Comparison of ENCODE assay signal across 10 cellular contexts in the genomic region with DNA sequence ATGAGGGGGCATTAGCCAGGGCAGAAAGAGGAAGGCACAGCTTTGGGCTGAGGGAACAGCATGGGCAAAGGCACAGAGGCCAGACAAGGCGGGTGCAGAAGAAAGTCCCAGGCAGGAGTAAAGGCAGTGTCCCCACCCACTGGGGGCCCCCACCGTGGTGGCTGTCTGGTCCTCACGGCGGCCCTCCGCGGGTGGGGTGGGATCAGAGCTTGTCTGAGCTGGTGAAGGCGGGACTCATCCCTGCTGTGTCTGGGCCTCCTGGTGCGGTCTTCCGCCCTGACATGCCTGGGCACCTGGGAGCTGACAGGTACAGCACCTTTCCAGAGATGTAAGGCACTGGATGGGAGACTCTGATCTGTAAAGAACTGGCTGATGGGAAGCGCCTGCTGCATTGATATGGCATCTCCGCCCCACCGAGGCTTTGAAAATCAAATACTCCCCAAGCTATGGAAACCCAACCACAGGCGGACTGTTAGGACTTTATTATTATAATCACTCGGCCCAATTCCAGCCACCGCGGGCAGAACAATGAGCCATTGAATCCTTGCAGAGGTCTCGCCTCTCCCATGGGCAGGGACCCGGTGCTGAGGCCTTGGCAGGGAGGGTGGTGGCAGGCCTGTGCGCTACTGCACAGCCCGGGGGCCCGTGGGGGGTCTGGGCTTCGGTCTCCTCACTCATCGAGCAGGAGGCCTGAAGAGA. TPM values are rescaled to one million over a fixed set of nuclear protein-coding genes. Genes with fewer than 3 reads are reported as not detected.
A peak's percentile ranks its signal among the peaks of the same experiment; 100 is the strongest.
DNase-seq lines count a peak whose midpoint lies in the region; ATAC-seq and TF ChIP-seq lines count a peak whose summit lies in the region.
"Had no signal": no experiment of that assay in that cellular context is flagged by ENCODE, and none has a peak within 500 bp of the region (broad histone marks: within the 10 kb centered on the region; RNA-seq: fewer than 3 reads in every experiment).

No MANE protein-coding gene starts in this region.

- intact Hi-C loops in right cardiac atrium (cut with DNase I), result no loop called here
- intact Hi-C loops in sigmoid colon (cut with DNase I), result no loop called here

- H3K27ac ChIP-seq in right cardiac atrium (ENCODE audit: low read length), result no peak overlapping the region
- H3K27ac ChIP-seq in sigmoid colon, result no peak overlapping the region
- no peak overlapping the region for H3K27ac ChIP-seq in neural progenitor cell

- H3K27me3 Mint-ChIP-seq in T-helper 17 cell (no peaks in the 10 kb centered on the region), neural progenitor cell (ENCODE audit: insufficient read depth, low read depth) (no peaks in the 10 kb centered on the region)
- H3K27me3 Mint-ChIP-seq: activated naive CD4-positive, alpha-beta T cell treated with anti-CD3 and anti-CD28 coated beads, Interleukin-2, amount 50 U/mL, for 24 hours; naive B cell had no signal

- H2AFZ ChIP-seq in neural progenitor cell (replicated peaks), result no peak overlapping the region

- no peak for TF ChIP-seq CTCF in sigmoid colon (IDR thresholded peaks at IDR 0.05)
- no peak for TF ChIP-seq CTCF in neural progenitor cell (IDR thresholded peaks at IDR 0.05)

- H3K4me1 Mint-ChIP-seq in T-helper 17 cell, result peaks cover 10% of the 10 kb centered on the region
- peaks cover 2% of the 10 kb centered on the region for H3K4me1 Mint-ChIP-seq in neural progenitor cell

- H4K20me1 ChIP-seq in neural progenitor cell (ENCODE audit: low read depth), result peaks cover 5% of the 10 kb centered on the region

- no peaks in the 10 kb centered on the region for H3K9me3 ChIP-seq in T-helper 17 cell (ENCODE audit: control insufficient read depth, low read length, poor library complexity, severe bottlenecking)
- H3K9me3 ChIP-seq in right cardiac atrium (ENCODE audit: control insufficient read depth, low read length), result no peaks in the 10 kb centered on the region
- H3K9me3 ChIP-seq in sigmoid colon, result no peaks in the 10 kb centered on the region
- H3K9me3 ChIP-seq in neural progenitor cell (ENCODE audit: low read depth), result no peaks in the 10 kb centered on the region

- ATAC-seq in T-helper 17 cell (no peak), right cardiac atrium (peak in 1 of 2 donors; percentile 8)

- TF ChIP-seq POLR2A in sigmoid colon (IDR thresholded peaks at IDR 0.05), result no peak

- H3K36me3 Mint-ChIP-seq in T-helper 17 cell (ENCODE audit: low read depth) (no peaks in the 10 kb centered on the region), neural progenitor cell (no peaks in the 10 kb centered on the region)
- H3K36me3 Mint-ChIP-seq: activated naive CD4-positive, alpha-beta T cell treated with anti-CD3 and anti-CD28 coated beads, Interleukin-2, amount 50 U/mL, for 24 hours; naive B cell had no signal

- no peaks in the 10 kb centered on the region for H3K4me1 ChIP-seq in right cardiac atrium (ENCODE audit: control insufficient read depth, insufficient read depth, low read length)
- H3K4me1 ChIP-seq in sigmoid colon, result peaks cover 0 to 10% (median 5%) of the 10 kb centered on the region in 4 donors
- no peaks in the 10 kb centered on the region for H3K4me1 ChIP-seq in neural progenitor cell

- DNase-seq in NCI-H345 (lab: John Stamatoyannopoulos, UW), result peak; percentile 4
- peak; percentile 1 to 8 (median 6) for DNase-seq in T-helper 17 cell
- peak; percentile 7 to 67 (median 43) for DNase-seq in right cardiac atrium
- DNase-seq in sigmoid colon, result peak; percentile 58
- DNase-seq in NOMO-1 treated with DMSO at 0.1 percent for 48 hours (lab: John Stamatoyannopoulos, UW; ENCODE audit: unreplicated experiment), result no peak
- DNase-seq in neural progenitor cell (ENCODE audit: low spot score), result no peak
- DNase-seq in middle frontal gyrus (ENCODE audit: extremely low spot score, low spot score), result no peak
- DNase-seq: naive B cell, NCI-H1105 treated with DMSO at 0.1 percent for 48 hours had no signal

- no peaks in the 10 kb centered on the region for H3K27me3 ChIP-seq in right cardiac atrium (ENCODE audit: control insufficient read depth, insufficient read depth)
- no peaks in the 10 kb centered on the region for H3K27me3 ChIP-seq in sigmoid colon
- H3K27me3 ChIP-seq in neural progenitor cell, result no peaks in the 10 kb centered on the region

- H3F3A ChIP-seq in neural progenitor cell (ENCODE audit: low read depth), result no peaks in the 10 kb centered on the region

- H3K36me3 ChIP-seq in sigmoid colon (no peaks in the 10 kb centered on the region), neural progenitor cell (no peaks in the 10 kb centered on the region)

- no peak overlapping the region for H3K4me3 ChIP-seq in right cardiac atrium (ENCODE audit: low read length)
- H3K4me3 ChIP-seq in sigmoid colon, result no peak overlapping the region
- no peak overlapping the region for H3K4me3 ChIP-seq in neural progenitor cell

- 79% methylated on average over 23 of the region's 23 CpGs for WGBS in right cardiac atrium
- WGBS in sigmoid colon, 2 donors, result 19 to 66% methylated on average over 23 of the region's 23 CpGs

- H3K9me3 Mint-ChIP-seq in neural progenitor cell, result no peaks in the 10 kb centered on the region
- H3K9me3 Mint-ChIP-seq: activated naive CD4-positive, alpha-beta T cell treated with anti-CD3 and anti-CD28 coated beads, Interleukin-2, amount 50 U/mL, for 24 hours; naive B cell had no signal

- no peak for TF ChIP-seq EP300 in sigmoid colon (IDR thresholded peaks at IDR 0.05)

- H3K27ac Mint-ChIP-seq in T-helper 17 cell, result no peak overlapping the region
- no peak overlapping the region for H3K27ac Mint-ChIP-seq in neural progenitor cell
- H3K27ac Mint-ChIP-seq: activated naive CD4-positive, alpha-beta T cell treated with anti-CD3 and anti-CD28 coated beads, Interleukin-2, amount 50 U/mL, for 24 hours had no signal

- no peak overlapping the region for H3K9ac ChIP-seq in neural progenitor cell

- H3K4me2 ChIP-seq in neural progenitor cell, result no peak overlapping the region

- no peaks in the 10 kb centered on the region for H3K79me2 ChIP-seq in neural progenitor cell (ENCODE audit: low read depth)

- no peak overlapping the region for H3K4me3 Mint-ChIP-seq in T-helper 17 cell
- H3K4me3 Mint-ChIP-seq in neural progenitor cell, result no peak overlapping the region
- H3K4me3 Mint-ChIP-seq: activated naive CD4-positive, alpha-beta T cell treated with anti-CD3 and anti-CD28 coated beads, Interleukin-2, amount 50 U/mL, for 24 hours had no signal

RNA-seq across cellular contexts. Expression of gene GNB1L, which starts 14.2 kb away (rescaled TPM):
- total RNA-seq in T-helper 17 cell (1 to 10 TPM; 5.0 to 6.2 TPM), right cardiac atrium (1 to 10 TPM; 2.8 to 4.9 (median 4.0) TPM), sigmoid colon (10 to 100 TPM in 1 of 4 donors, 1 to 10 TPM in 3; 3.6 to 15.0 (median 5.3) TPM), neural progenitor cell (ENCODE audit: low replicate concordance) (3.0 and 11.6 TPM in 2 replicates)
- polyA plus RNA-seq in right cardiac atrium (2.1 TPM), sigmoid colon (1 to 10 TPM; 2.5 to 7.0 (median 3.0) TPM)

RNA-seq across cellular contexts. Expression of gene RTL10, which starts 14.2 kb away (rescaled TPM):
- total RNA-seq in T-helper 17 cell, result 10 to 100 TPM; 12.4 to 13.1 TPM
- total RNA-seq in right cardiac atrium, result 1 to 10 TPM; 6.8 to 9.9 (median 8.8) TPM
- polyA plus RNA-seq in right cardiac atrium, result 5.8 TPM
- 10 to 100 TPM in 1 of 4 donors, 1 to 10 TPM in 3; 6.6 to 15.0 (median 8.7) TPM for total RNA-seq in sigmoid colon
- polyA plus RNA-seq in sigmoid colon, result 1 to 10 TPM; 1.8 to 7.8 (median 2.8) TPM
- 7.3 and 16.3 TPM in 2 replicates for total RNA-seq in neural progenitor cell (ENCODE audit: low replicate concordance)

Comparison
In these comparisons a context has a peak if more than half of its experiments do, and no peak if none do; other contexts are left out.
1. DNase-seq: peak in NCI-H345 (single experiment), T-helper 17 cell (3 of 3), right cardiac atrium (3 of 3) and sigmoid colon (single experiment); none in NOMO-1 treated with DMSO at 0.1 percent for 48 hours (single experiment), neural progenitor cell (single experiment) and middle frontal gyrus (single experiment).